24 cellular contexts compared by ENCODE assay signal in the genomic region with DNA sequence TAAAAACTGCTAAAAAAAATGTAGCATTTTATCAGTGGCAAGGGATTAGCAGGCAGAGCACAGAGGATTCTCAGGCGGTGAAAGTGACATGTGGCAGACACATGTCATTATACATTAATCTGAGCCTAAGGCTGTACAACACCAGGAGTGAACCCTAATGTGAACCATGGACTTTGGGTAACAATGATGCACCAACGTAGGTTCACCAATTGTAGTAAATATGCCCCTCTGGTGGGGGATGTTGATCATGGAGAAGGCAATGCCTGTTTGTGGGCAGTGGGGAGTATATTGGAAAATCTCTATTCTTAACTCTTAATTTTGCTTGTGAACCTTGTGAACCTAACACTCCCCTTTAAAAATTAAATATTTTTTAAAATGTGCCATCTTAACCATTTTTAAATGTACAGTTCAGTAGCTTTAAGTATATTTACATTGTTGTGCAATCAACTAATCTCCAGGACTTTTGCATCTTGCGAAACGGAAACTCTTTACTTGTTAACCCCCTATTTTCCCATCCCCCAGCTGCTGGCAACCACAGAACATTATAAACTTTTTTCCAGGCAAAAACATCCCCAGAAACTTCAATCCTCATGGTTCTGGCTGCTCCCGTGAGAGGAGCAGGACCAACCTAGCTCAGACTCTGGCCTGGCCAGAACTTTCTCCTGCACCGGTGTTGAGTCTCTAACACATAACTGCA. TPM values are rescaled to one million over a fixed set of nuclear protein-coding genes. Genes with fewer than 3 reads are reported as not detected.
DNase-seq lines count a peak whose midpoint lies in the region; ATAC-seq, FAIRE-seq and TF ChIP-seq lines count a peak whose summit lies in the region.
"Had no signal": no experiment of that assay in that cellular context is flagged by ENCODE, and none has a peak within 500 bp of the region (broad histone marks: within the 10 kb centered on the region; RNA-seq: fewer than 3 reads in every experiment).

No MANE protein-coding gene starts in this region.

- H3K9me3 ChIP-seq in adipocyte (ENCODE audit: control insufficient read depth, low read length), result no peaks in the 10 kb centered on the region
- H3K9me3 ChIP-seq in left lung, result no peaks in the 10 kb centered on the region
- H3K9me3 ChIP-seq: vagina had no signal

- FAIRE-seq in GM12891 (lab: Jason Lieb, UNC), result no peak
- FAIRE-seq: HTR-8/SVneo had no signal

- H3K4me1 ChIP-seq in adipocyte (ENCODE audit: control insufficient read depth, insufficient read depth, low read length) (peaks cover 13% of the 10 kb centered on the region), left lung (peaks cover 11 to 63% of the 10 kb centered on the region in 2 donors)

- H3K36me3 ChIP-seq in adipocyte (ENCODE audit: control insufficient read depth, insufficient read depth, low read length, severe bottlenecking) (no peaks in the 10 kb centered on the region), left lung (no peaks in the 10 kb centered on the region)
- H3K36me3 ChIP-seq: vagina had no signal

- no peak overlapping the region for H3K9ac ChIP-seq in adipocyte (ENCODE audit: low read length)

- H3K27me3 Mint-ChIP-seq in CD14-positive monocyte (ENCODE audit: low read depth in 3 of 3) (peaks cover 0 to 3% (median 0%) of the 10 kb centered on the region in 3 donors), type B pancreatic cell (no peaks in the 10 kb centered on the region)

- H3K27ac Mint-ChIP-seq in CD14-positive monocyte (peak overlapping the region; percentile 77 to 87 (median 85)), type B pancreatic cell (no peak overlapping the region)
- H3K27ac Mint-ChIP-seq: CD8-positive, alpha-beta T cell; T-helper 17 cell had no signal

- H3K36me3 Mint-ChIP-seq in CD14-positive monocyte, result peaks cover 0 to 2% of the 10 kb centered on the region in 2 donors
- H3K36me3 Mint-ChIP-seq in type B pancreatic cell, result no peaks in the 10 kb centered on the region
- H3K36me3 Mint-ChIP-seq: CD8-positive, alpha-beta T cell had no signal

- H3K4me1 Mint-ChIP-seq in CD14-positive monocyte, result peaks cover 82% of the 10 kb centered on the region
- peaks cover 14% of the 10 kb centered on the region for H3K4me1 Mint-ChIP-seq in type B pancreatic cell (ENCODE audit: unreplicated experiment)

- H3K9me3 Mint-ChIP-seq in CD14-positive monocyte, result peaks cover 0 to 2% (median 0%) of the 10 kb centered on the region in 7 donors
- no peaks in the 10 kb centered on the region for H3K9me3 Mint-ChIP-seq in type B pancreatic cell
- H3K9me3 Mint-ChIP-seq: CD8-positive, alpha-beta T cell had no signal

- H3K4me3 Mint-ChIP-seq in CD14-positive monocyte (peak overlapping the region; percentile 4 to 92), type B pancreatic cell (no peak overlapping the region)
- H3K4me3 Mint-ChIP-seq: CD8-positive, alpha-beta T cell; T-helper 17 cell had no signal

- DNase-seq in CD14-positive monocyte (ENCODE audit: low spot score) (no peak), MV-4-11 (lab: John Stamatoyannopoulos, UW) (peak; percentile 83), adipocyte (ENCODE audit: low read depth) (peak; percentile 53), left lung (no peak), GM12891 (ENCODE audit: insufficient read length, low spot score) (no peak), type B pancreatic cell (ENCODE audit: extremely low spot score, unreplicated experiment) (no peak), NCI-H1930 (lab: John Stamatoyannopoulos, UW) (no peak)
- DNase-seq: activated CD8-positive, alpha-beta memory T cell treated with anti-CD3 and anti-CD28 coated beads, Interleukin-2, amount 50 U/mL, for 48 hours; activated effector memory CD4-positive, alpha-beta T cell treated with Interleukin-2 at 50 U/mL for 16 hours; amygdala; caudate nucleus; CD8-positive, alpha-beta T cell; DND-41; left colon; NCI-H1694; NCI-H2227 treated with DMSO at 0.1 percent for 48 hours; NK-92 treated with Interleukin-12 subunit alpha and Interleukin-12 subunit beta, amount 100 ng/mL, for 24 hours; substantia nigra; T-helper 17 cell had no signal

- TF ChIP-seq CTCF in CD14-positive monocyte (IDR thresholded peaks at IDR 0.05), result no peak
- TF ChIP-seq CTCF in left lung (IDR thresholded peaks at IDR 0.05), result no peak
- TF ChIP-seq CTCF in type B pancreatic cell (conservative IDR thresholded peaks at IDR 0.05), result no peak

- no peak overlapping the region for H3K27ac ChIP-seq in left lung
- H3K27ac ChIP-seq: vagina, VCaP had no signal

- no peak for TF ChIP-seq POLR2A in GM12891 (IDR thresholded peaks at IDR 0.05; ENCODE audit: low read depth, low read length)

- H3K4me3 ChIP-seq in adipocyte (ENCODE audit: low read length) (no peak overlapping the region), left lung (no peak overlapping the region)
- H3K4me3 ChIP-seq: vagina had no signal

- intact Hi-C loops in CD14-positive monocyte (cut with micrococcal nuclease), result loop anchor here (5.0 to 10.0 kb wide), 2 partner anchors 48 to 75 kb away; no protein-coding TSS in a partner anchor
- intact Hi-C loops in left lung (cut with DNase I), result loop anchor here in 1 of 2 donors (5.0 kb wide), 1 partner anchor 135 kb away; no protein-coding TSS in a partner anchor

- peak; percentile 21 for ATAC-seq in left lung
- no peak for ATAC-seq in GM21825 (IDR thresholded peaks at IDR 0.05; ENCODE audit: unreplicated experiment)
- ATAC-seq: CD8-positive, alpha-beta T cell; left colon; Right ventricle myocardium inferior; T-helper 17 cell had no signal

- no peaks in the 10 kb centered on the region for H3K27me3 ChIP-seq in adipocyte (replicated peaks; ENCODE audit: control insufficient read depth, insufficient read depth, low read length)
- no peaks in the 10 kb centered on the region for H3K27me3 ChIP-seq in left lung
- H3K27me3 ChIP-seq: vagina had no signal

TF ChIP-seq in GM12891, 5 proteins besides CTCF, POLR2A, EP300 and RAD21:
- TF ChIP-seq POLR2AphosphoS5 (IDR thresholded peaks at IDR 0.05; ENCODE audit: low read depth, low read length), result no peak
- TF ChIP-seq SPI1 (IDR thresholded peaks at IDR 0.05; ENCODE audit: low read depth, low read length), result no peak
- TF ChIP-seq TAF1 (IDR thresholded peaks at IDR 0.05; ENCODE audit: low read depth, low read length), result no peak
- TF ChIP-seq POU2F2 (IDR thresholded peaks at IDR 0.05; ENCODE audit: low read depth, low read length), result no peak
- TF ChIP-seq PAX5 (IDR thresholded peaks at IDR 0.05; ENCODE audit: insufficient read depth, low read length, severe bottlenecking), result no peak

RNA-seq across cellular contexts. Expression of gene LRRC20, which starts 29.9 kb away (rescaled TPM):
- polyA plus RNA-seq in CD14-positive monocyte, result 1 to 10 TPM; 1.2 to 1.3 TPM
- total RNA-seq in left lung (10 to 100 TPM; 22.9 to 26.6 TPM), type B pancreatic cell (ENCODE audit: low replicate concordance) (6.1 and 17.6 TPM in 2 replicates)
- polyA plus RNA-seq in GM12891 (2012; ENCODE audit: low read depth, missing spikeins), result 11.6 TPM

RNA-seq across cellular contexts. Expression of gene EIF4EBP2, which starts 51.4 kb away (rescaled TPM):
- polyA plus RNA-seq in CD14-positive monocyte, result 10 to 100 TPM; 73.4 to 93.8 TPM
- total RNA-seq in left lung (10 to 100 TPM; 74.7 to 80.5 TPM), type B pancreatic cell (ENCODE audit: low replicate concordance) (80.4 and 100 TPM in 2 replicates)
- 16.1 TPM for polyA plus RNA-seq in GM12891 (2012; ENCODE audit: low read depth, missing spikeins)

Comparison
In these comparisons a context has a peak if more than half of its experiments do, and no peak if none do; other contexts are left out.
1. DNase-seq: peak in MV-4-11 (single experiment) and adipocyte (single experiment); none in CD14-positive monocyte (single experiment), left lung (0 of 2), GM12891 (single experiment), type B pancreatic cell (single experiment) and NCI-H1930 (0 of 2).